11 cellular contexts compared by ENCODE assay signal in genomic region chr16:87060026-87060986, GRCh38.
DNase-seq lines count a peak whose midpoint lies in the region; ATAC-seq and TF ChIP-seq lines count a peak whose summit lies in the region.
"Had no signal": no experiment of that assay in that cellular context is flagged by ENCODE, and none has a peak within 500 bp of the region (broad histone marks: within the 10 kb centered on the region; RNA-seq: fewer than 3 reads in every experiment).

No MANE protein-coding gene starts in this region.

- H3K27ac ChIP-seq in neural progenitor cell = no peak overlapping the region

- H3K4me2 ChIP-seq in neural progenitor cell = no peak overlapping the region

- TF ChIP-seq CTCF in GM06990 (IDR thresholded peaks at IDR 0.05; ENCODE audit: insufficient read depth, low read length, poor library complexity, severe bottlenecking) = no peak
- peak; percentile 39 for TF ChIP-seq CTCF in epithelial cell of esophagus (IDR thresholded peaks at IDR 0.05; ENCODE audit: insufficient read depth, low read depth, low read length, missing control alignments)
- peak; percentile 30 for TF ChIP-seq CTCF in neural progenitor cell (IDR thresholded peaks at IDR 0.05)

- H3K27me3 Mint-ChIP-seq in neural progenitor cell (ENCODE audit: insufficient read depth, low read depth) = peaks cover 9% of the 10 kb centered on the region
- peaks cover 28% of the 10 kb centered on the region for H3K27me3 Mint-ChIP-seq in activated naive CD4-positive, alpha-beta T cell treated with anti-CD3 and anti-CD28 coated beads for 36 hours (ENCODE audit: low read depth)

- no peaks in the 10 kb centered on the region for H3K9me3 Mint-ChIP-seq in neural progenitor cell
- no peaks in the 10 kb centered on the region for H3K9me3 Mint-ChIP-seq in activated naive CD4-positive, alpha-beta T cell treated with anti-CD3 and anti-CD28 coated beads for 36 hours
- H3K9me3 Mint-ChIP-seq: activated CD8-positive, alpha-beta T cell treated with anti-CD3 and anti-CD28 coated beads for 36 hours had no signal

- H2AFZ ChIP-seq in neural progenitor cell (replicated peaks) = peak overlapping the region; percentile 27

- H3K36me3 ChIP-seq in GM06990 (ENCODE audit: control insufficient read depth, insufficient read depth, low read length) (no peaks in the 10 kb centered on the region), NT2/D1 (ENCODE audit: insufficient read depth, insufficient read length, low read length) (no peaks in the 10 kb centered on the region), neural progenitor cell (no peaks in the 10 kb centered on the region)

- H3K9ac ChIP-seq in NT2/D1 (ENCODE audit: insufficient read length, low read depth) (no peak overlapping the region), neural progenitor cell (no peak overlapping the region)

- H3K4me1 Mint-ChIP-seq in neural progenitor cell = peaks cover 8% of the 10 kb centered on the region
- no peaks in the 10 kb centered on the region for H3K4me1 Mint-ChIP-seq in activated naive CD4-positive, alpha-beta T cell treated with anti-CD3 and anti-CD28 coated beads for 36 hours (ENCODE audit: low read depth)

- DNase-seq in GM06990 (ENCODE audit: extremely low read depth, insufficient read length) (no peak), NT2/D1 (ENCODE audit: low read depth, low spot score) (peak; percentile 47), epithelial cell of esophagus (ENCODE audit: low read depth) (peak; percentile 22), neural progenitor cell (ENCODE audit: low spot score) (peak; percentile 63), erythroblast (lab: John Stamatoyannopoulos, UW) (no peak)
- no peak for DNase-seq in activated naive CD4-positive, alpha-beta T cell treated with anti-CD3 and anti-CD28 coated beads for 36 hours
- DNase-seq: activated CD8-positive, alpha-beta T cell treated with anti-CD3 and anti-CD28 coated beads for 36 hours; NCI-H774; stimulated activated CD4-positive, alpha-beta T cell treated with anti-CD3 and anti-CD28 coated beads, Interleukin-15, amount 100 ng/mL, for 24 hours had no signal

- no peaks in the 10 kb centered on the region for H4K20me1 ChIP-seq in neural progenitor cell (ENCODE audit: low read depth)

- peaks cover 7% of the 10 kb centered on the region; the same call in 1 of the 2 replicates for H3K9me3 ChIP-seq in NT2/D1 (ENCODE audit: insufficient read depth, low read length)
- no peaks in the 10 kb centered on the region for H3K9me3 ChIP-seq in neural progenitor cell (ENCODE audit: low read depth)

- peak overlapping the region; percentile 22; the same call in 1 of the 2 replicates for H3K4me3 ChIP-seq in GM06990 (replicated peaks; ENCODE audit: low read depth, low read length)
- H3K4me3 ChIP-seq in NT2/D1 (ENCODE audit: insufficient read length, low read depth) = no peak overlapping the region
- no peak overlapping the region for H3K4me3 ChIP-seq in epithelial cell of esophagus (ENCODE audit: low read length)
- no peak overlapping the region for H3K4me3 ChIP-seq in neural progenitor cell

- H3K79me2 ChIP-seq in neural progenitor cell (ENCODE audit: low read depth) = no peaks in the 10 kb centered on the region

- H3K27ac Mint-ChIP-seq in neural progenitor cell = no peak overlapping the region
- H3K27ac Mint-ChIP-seq in activated naive CD4-positive, alpha-beta T cell treated with anti-CD3 and anti-CD28 coated beads for 36 hours = no peak overlapping the region
- H3K27ac Mint-ChIP-seq: activated CD8-positive, alpha-beta T cell treated with anti-CD3 and anti-CD28 coated beads for 36 hours had no signal

- H3K36me3 Mint-ChIP-seq in neural progenitor cell = no peaks in the 10 kb centered on the region
- H3K36me3 Mint-ChIP-seq in activated naive CD4-positive, alpha-beta T cell treated with anti-CD3 and anti-CD28 coated beads for 36 hours (ENCODE audit: low read depth) = no peaks in the 10 kb centered on the region

- CTCF ChIA-PET in activated naive CD4-positive, alpha-beta T cell treated with anti-CD3 and anti-CD28 coated beads for 36 hours (lab: Charles Lee) = no interaction called here

- no peaks in the 10 kb centered on the region for H3K27me3 ChIP-seq in GM06990 (replicated peaks; ENCODE audit: control insufficient read depth, insufficient read depth, low read length)
- H3K27me3 ChIP-seq in NT2/D1 (ENCODE audit: insufficient read depth, insufficient read length) = peaks cover 5% of the 10 kb centered on the region
- H3K27me3 ChIP-seq in neural progenitor cell = peaks cover 3% of the 10 kb centered on the region

- H3K4me3 Mint-ChIP-seq in neural progenitor cell = no peak overlapping the region
- H3K4me3 Mint-ChIP-seq in activated naive CD4-positive, alpha-beta T cell treated with anti-CD3 and anti-CD28 coated beads for 36 hours = no peak overlapping the region
- H3K4me3 Mint-ChIP-seq: activated CD8-positive, alpha-beta T cell treated with anti-CD3 and anti-CD28 coated beads for 36 hours had no signal

- H3F3A ChIP-seq in neural progenitor cell (ENCODE audit: low read depth) = no peaks in the 10 kb centered on the region

- ATAC-seq in HG03378 (IDR thresholded peaks at IDR 0.05; ENCODE audit: unreplicated experiment) (no peak), HG03095 (IDR thresholded peaks at IDR 0.05; ENCODE audit: unreplicated experiment) (no peak)
- ATAC-seq: activated CD8-positive, alpha-beta T cell treated with anti-CD3 and anti-CD28 coated beads for 36 hours had no signal

- no peak for TF ChIP-seq POLR2A in erythroblast (IDR thresholded peaks at IDR 0.05; ENCODE audit: low read length)

- H3K4me1 ChIP-seq in NT2/D1 (ENCODE audit: insufficient read depth, insufficient read length) (peaks cover 4% of the 10 kb centered on the region), neural progenitor cell (peaks cover 4% of the 10 kb centered on the region)

- intact Hi-C loops in activated naive CD4-positive, alpha-beta T cell treated with anti-CD3 and anti-CD28 coated beads for 36 hours (cut with micrococcal nuclease) = loop anchor here (5.0 to 10.0 kb wide), 2 partner anchors 186 to 217 kb away; no protein-coding TSS in a partner anchor

Comparison
In these comparisons a context has a peak if more than half of its experiments do, and no peak if none do; other contexts are left out.
1. DNase-seq: peak in NT2/D1 (single experiment), epithelial cell of esophagus (single experiment) and neural progenitor cell (single experiment); none in GM06990 (single experiment), erythroblast (0 of 2) and activated naive CD4-positive, alpha-beta T cell treated with anti-CD3 and anti-CD28 coated beads for 36 hours (single experiment).